ENCODE assay signal across 14 cellular contexts in the genomic region with DNA sequence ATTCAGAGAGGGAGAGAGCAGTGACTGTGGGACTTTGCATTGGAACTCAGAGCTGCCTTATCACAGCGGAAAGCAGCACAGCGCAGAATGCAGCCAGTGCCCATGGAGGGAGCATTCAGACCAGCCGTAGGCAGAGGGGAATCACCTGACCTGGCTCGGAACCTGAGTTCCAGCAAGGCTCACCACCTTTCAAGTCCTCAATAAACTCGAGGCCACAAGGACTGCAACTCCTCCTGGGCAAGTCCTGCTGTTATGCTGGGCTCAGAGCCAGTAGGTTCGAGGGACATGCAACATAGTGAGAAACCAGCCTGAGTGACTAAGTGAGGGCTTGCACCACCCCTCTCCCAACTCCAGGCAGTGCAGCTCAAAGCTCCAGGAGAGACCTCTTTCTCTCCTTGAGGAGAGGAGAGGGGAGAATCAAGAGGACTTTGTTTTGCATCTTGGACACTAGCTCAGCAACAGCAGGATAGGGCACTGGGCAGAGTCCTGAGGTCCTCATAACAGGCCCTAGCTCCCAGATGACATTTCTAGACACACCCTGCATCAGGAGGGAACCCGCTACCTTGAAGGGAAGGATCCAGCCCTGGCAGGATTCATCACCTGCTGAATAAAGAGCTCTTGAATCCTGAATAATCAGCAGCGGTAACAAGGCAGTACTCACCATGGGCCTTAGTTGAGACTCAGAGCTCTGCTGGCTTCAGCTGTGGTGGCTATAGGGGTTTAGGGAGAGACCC.
DNase-seq lines count a peak whose midpoint lies in the region; ATAC-seq and TF ChIP-seq lines count a peak whose summit lies in the region.
"Had no signal": no experiment of that assay in that cellular context is flagged by ENCODE, and none has a peak within 500 bp of the region (broad histone marks: within the 10 kb centered on the region; RNA-seq: fewer than 3 reads in every experiment).

No MANE protein-coding gene starts in this region.

- H3K9me3 ChIP-seq in AG04450 (ENCODE audit: control insufficient read depth, insufficient read depth, low read length) = no peaks in the 10 kb centered on the region
- H3K9me3 ChIP-seq: neutrophil had no signal

- no peak overlapping the region for H3K27ac ChIP-seq in AG04450 (ENCODE audit: low read depth, low read length)
- no peak overlapping the region for H3K27ac ChIP-seq in brain microvascular endothelial cell
- H3K27ac ChIP-seq: C4-2B, neutrophil had no signal

- no peaks in the 10 kb centered on the region for H3K36me3 ChIP-seq in brain microvascular endothelial cell (replicated peaks)
- H3K36me3 ChIP-seq: neutrophil had no signal

- intact Hi-C loops in natural killer cell (cut with micrococcal nuclease) = no loop called here

- no peak overlapping the region for H3K27ac Mint-ChIP-seq in natural killer cell

- peaks cover 2% of the 10 kb centered on the region for H3K36me3 Mint-ChIP-seq in natural killer cell

- peaks cover 2 to 3% of the 10 kb centered on the region in 2 donors for H3K9me3 Mint-ChIP-seq in natural killer cell

- in situ Hi-C loops in brain microvascular endothelial cell (cut with HindIII; ENCODE audit: low pct_ligation_motif_present, low sequenced_read_pairs) = no loop called here
- in situ Hi-C loops in GM13977 (cut with MboI; ENCODE audit: low pct_unique_long_range_greater_than_20kb, low sequenced_read_pairs, unreplicated experiment) = no loop called here

- H3K4me1 Mint-ChIP-seq in natural killer cell = no peaks in the 10 kb centered on the region

- POLR2A ChIA-PET in AG04450 (lab: Yijun Ruan, JAX) = no interaction called here

- ATAC-seq in natural killer cell = no peak
- no peak for ATAC-seq in GM18520 (IDR thresholded peaks at IDR 0.05; ENCODE audit: unreplicated experiment)
- ATAC-seq: activated T-cell treated with anti-CD3 and anti-CD28 coated beads, Interleukin-2, amount 50 U/mL, for 4 hours had no signal

- H3K4me3 ChIP-seq in AG04450 (ENCODE audit: low read depth, low read length) (no peak overlapping the region), brain microvascular endothelial cell (ENCODE audit: low read depth, low read length) (no peak overlapping the region)

- DNase-seq in AG04450 (ENCODE audit: low read depth, low spot score) = peak; percentile 10
- peak; percentile 15 for DNase-seq in GM04504 (ENCODE audit: low read depth)
- peak; percentile 71 for DNase-seq in brain microvascular endothelial cell
- DNase-seq in iris pigment epithelial cell (ENCODE audit: low read depth) = peak; percentile 63
- DNase-seq in GM13977 (ENCODE audit: low spot score) = no peak
- DNase-seq in NCI-H1694 treated with DMSO at 0.1 percent for 48 hours (lab: John Stamatoyannopoulos, UW) = no peak
- DNase-seq in natural killer cell = no peak
- DNase-seq: activated T-cell treated with anti-CD3 and anti-CD28 coated beads, Interleukin-2, amount 50 U/mL, for 4 hours; caudate nucleus; NCI-H1048; SIG-M5 had no signal

- H3K27me3 ChIP-seq in AG04450 (ENCODE audit: control insufficient read depth, insufficient read depth, low read length) (peaks cover 7% of the 10 kb centered on the region), brain microvascular endothelial cell (replicated peaks) (no peaks in the 10 kb centered on the region)

- TF ChIP-seq CTCF in AG04450 (IDR thresholded peaks at IDR 0.05; ENCODE audit: low read depth, low read length) (no peak), brain microvascular endothelial cell (IDR thresholded peaks at IDR 0.05; ENCODE audit: low read depth, low read length, missing control alignments) (no peak), GM13977 (IDR thresholded peaks at IDR 0.05; ENCODE audit: extremely low read depth, insufficient read depth, missing control alignments) (no peak), natural killer cell (IDR thresholded peaks at IDR 0.05) (no peak)

- H3K4me3 Mint-ChIP-seq in natural killer cell = no peak overlapping the region
- H3K4me3 Mint-ChIP-seq: activated T-cell treated with anti-CD3 and anti-CD28 coated beads, Interleukin-2, amount 50 U/mL, for 4 hours had no signal

- peaks cover 42 to 85% of the 10 kb centered on the region in 2 donors for H3K27me3 Mint-ChIP-seq in natural killer cell (ENCODE audit: low read depth in 2 of 2)

- CTCF ChIA-PET in AG04450 (lab: Charles Lee) = interaction anchor here (1.2 kb wide), 1 partner anchor 44 kb away, joined by 5 read pairs; no protein-coding TSS in a partner anchor

Comparison
In these comparisons a context has a peak if more than half of its experiments do, and no peak if none do; other contexts are left out.
1. DNase-seq: peak in AG04450 (single experiment), GM04504 (single experiment), brain microvascular endothelial cell (single experiment) and iris pigment epithelial cell (single experiment); none in GM13977 (single experiment), NCI-H1694 treated with DMSO at 0.1 percent for 48 hours (single experiment) and natural killer cell (single experiment).